In the genomic region with DNA sequence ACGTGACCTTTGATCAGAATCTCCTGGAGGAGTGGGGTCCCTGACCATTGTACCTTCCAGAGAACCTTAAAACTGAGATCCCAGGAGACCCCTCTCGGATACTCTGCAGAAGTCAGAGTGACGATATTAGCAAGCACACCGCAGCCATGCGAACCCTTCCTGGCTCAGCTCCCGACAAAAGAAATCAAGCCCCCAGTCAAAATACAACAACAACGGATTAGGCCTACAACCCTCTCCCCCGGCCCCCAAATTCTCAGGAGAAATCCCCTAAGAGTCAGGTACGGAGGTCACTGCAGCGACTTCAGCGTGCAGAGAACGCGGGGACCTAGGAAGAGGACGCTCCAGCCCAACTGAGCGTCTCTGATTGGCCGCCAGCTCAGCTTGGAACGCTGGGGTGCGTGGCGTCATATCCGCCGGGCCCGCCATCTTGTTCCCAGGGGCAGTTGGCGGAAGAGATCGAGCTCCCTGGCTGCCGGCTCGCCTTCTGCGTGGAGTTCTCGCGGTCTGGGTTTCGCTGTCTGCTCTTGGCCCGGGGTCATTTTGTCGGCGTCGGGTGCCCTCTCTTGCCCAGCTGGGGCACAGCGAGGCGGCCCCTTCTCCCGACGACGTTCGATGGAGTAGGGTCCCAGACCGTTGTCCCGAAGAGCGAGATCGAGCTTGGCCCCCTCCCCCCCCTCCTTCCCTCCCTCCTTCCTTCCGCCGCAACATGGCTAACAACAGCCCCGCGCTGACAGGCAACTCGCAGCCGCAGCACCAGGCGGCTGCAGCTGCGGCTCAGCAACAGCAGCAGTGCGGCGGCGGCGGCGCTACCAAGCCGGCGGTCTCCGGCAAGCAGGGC, we compare ENCODE assay signal across 1 cellular context.
A peak's percentile ranks its signal among the peaks of the same experiment; 100 is the strongest.
TF ChIP-seq lines count a peak whose summit lies in the region.

PRPF38B (plus strand) TSS at position 425 of the 838 bp plus-strand sequence; CDS start at position 707, 282 bp downstream.

TF ChIP-seq in K562, 482 proteins besides CTCF, POLR2A, EP300 and RAD21 (continued from another document and continues in another):
- TF ChIP-seq, protein P1, sequence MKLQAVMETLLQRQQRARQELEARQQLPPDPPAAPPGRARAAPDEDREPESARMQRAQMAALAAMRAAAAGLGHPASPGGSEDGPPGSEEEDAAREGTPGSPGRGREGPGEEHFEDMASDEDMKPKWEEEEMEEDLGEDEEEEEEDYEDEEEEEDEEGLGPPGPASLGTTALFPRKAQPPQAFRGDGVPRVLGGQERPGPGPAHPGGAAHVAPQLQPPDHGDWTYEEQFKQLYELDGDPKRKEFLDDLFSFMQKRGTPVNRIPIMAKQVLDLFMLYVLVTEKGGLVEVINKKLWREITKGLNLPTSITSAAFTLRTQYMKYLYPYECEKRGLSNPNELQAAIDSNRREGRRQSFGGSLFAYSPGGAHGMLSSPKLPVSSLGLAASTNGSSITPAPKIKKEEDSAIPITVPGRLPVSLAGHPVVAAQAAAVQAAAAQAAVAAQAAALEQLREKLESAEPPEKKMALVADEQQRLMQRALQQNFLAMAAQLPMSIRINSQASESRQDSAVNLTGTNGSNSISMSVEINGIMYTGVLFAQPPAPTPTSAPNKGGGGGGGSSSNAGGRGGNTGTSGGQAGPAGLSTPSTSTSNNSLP (IDR thresholded peaks at IDR 0.05; ENCODE audit: borderline replicate concordance, low read depth, low read length), result no peak
- TF ChIP-seq TCF7L2 (IDR thresholded peaks at IDR 0.05; ENCODE audit: low read depth, low read length) (0 out of 2 replicates have a peak, but pooled peaks have one; percentile 12), ZNF121 (CRISPR knock-in tag; conservative IDR thresholded peaks at IDR 0.05) (no peak), GABPB2 (CRISPR knock-in tag; conservative IDR thresholded peaks at IDR 0.05) (no peak), ESRRB (CRISPR knock-in tag; IDR thresholded peaks at IDR 0.05; ENCODE audit: borderline replicate concordance) (no peak), ZFP30 (CRISPR knock-in tag; IDR thresholded peaks at IDR 0.05; ENCODE audit: borderline replicate concordance) (no peak), SRSF9 (IDR thresholded peaks at IDR 0.05; ENCODE audit: borderline replicate concordance, low read depth, low read length) (no peak), ETV5 (CRISPR knock-in tag; IDR thresholded peaks at IDR 0.05; ENCODE audit: low read depth) (peak; percentile 94), CBFA2T3 (IDR thresholded peaks at IDR 0.05) (no peak), BMI1 (IDR thresholded peaks at IDR 0.05; ENCODE audit: low read length) (no peak), ARID1B (IDR thresholded peaks at IDR 0.05) (no peak; the same call in 1 of the 2 replicates), TBL1XR1 (IDR thresholded peaks at IDR 0.05; ENCODE audit: low read length in 2 of 2) (peak in 1 of 2 experiments; percentile 18; a peak in 1 of 4 replicates), TCF15 (CRISPR knock-in tag; IDR thresholded peaks at IDR 0.05) (no peak), ZNF76 (CRISPR knock-in tag; IDR thresholded peaks at IDR 0.05; ENCODE audit: borderline replicate concordance) (no peak), ETV1 (tag; conservative IDR thresholded peaks at IDR 0.05; ENCODE audit: low read depth) (peak; percentile 90), ZNF445 (CRISPR knock-in tag; IDR thresholded peaks at IDR 0.05; ENCODE audit: low read depth) (no peak), HDAC3 (IDR thresholded peaks at IDR 0.05; ENCODE audit: borderline replicate concordance, partially characterized antibody) (no peak), ZBTB1 (CRISPR knock-in tag; IDR thresholded peaks at IDR 0.05; ENCODE audit: borderline replicate concordance, low read depth) (peak; percentile 52; the same call in 1 of the 2 replicates), RFX5 (IDR thresholded peaks at IDR 0.05; ENCODE audit: low read depth, low read length) (no peak), TCF3 (CRISPR knock-in tag; IDR thresholded peaks at IDR 0.05) (peak; percentile 30; the same call in 1 of the 2 replicates), MYBL2 (IDR thresholded peaks at IDR 0.05; ENCODE audit: low read depth) (no peak; the same call in 1 of the 2 replicates), MYBL2 (CRISPR knock-in tag; IDR thresholded peaks at IDR 0.05; ENCODE audit: borderline replicate concordance) (no peak), ZFP1 (CRISPR knock-in tag; IDR thresholded peaks at IDR 0.05) (no peak), CHAMP1 (IDR thresholded peaks at IDR 0.05) (peak; percentile 75), KLF1 (tag; IDR thresholded peaks at IDR 0.05) (peak; percentile 52; the same call in 1 of the 2 replicates), NFRKB (IDR thresholded peaks at IDR 0.05; ENCODE audit: low read depth) (peak; percentile 98), ZNF184 (CRISPR knock-in tag; IDR thresholded peaks at IDR 0.05) (no peak), EZH2 (IDR thresholded peaks at IDR 0.05; ENCODE audit: borderline replicate concordance, low read depth, low read length) (no peak), NR2C1 (IDR thresholded peaks at IDR 0.05) (peak; percentile 80), NR2C1 (tag; IDR thresholded peaks at IDR 0.05) (no peak; the same call in none of the 2 replicates), SLC30A9 (CRISPR knock-in tag; IDR thresholded peaks at IDR 0.05) (no peak), ZNF398 (CRISPR knock-in tag; IDR thresholded peaks at IDR 0.05) (no peak), THAP7 (CRISPR knock-in tag; IDR thresholded peaks at IDR 0.05) (no peak), SRSF1 (IDR thresholded peaks at IDR 0.05; ENCODE audit: low read depth, low read length) (0 out of 2 replicates have a peak, but pooled peaks have one; percentile 76), ZNF695 (CRISPR knock-in tag; IDR thresholded peaks at IDR 0.05) (no peak), THRAP3 (IDR thresholded peaks at IDR 0.05; ENCODE audit: borderline replicate concordance) (no peak), TCFL5 (CRISPR knock-in tag; conservative IDR thresholded peaks at IDR 0.05) (no peak), ZBTB34 (CRISPR knock-in tag; IDR thresholded peaks at IDR 0.05) (no peak), MAFG (tag; conservative IDR thresholded peaks at IDR 0.05) (no peak), PML (IDR thresholded peaks at IDR 0.05; ENCODE audit: low read length) (peak; percentile 95), ZC3H8 (IDR thresholded peaks at IDR 0.05) (no peak), MTA3 (IDR thresholded peaks at IDR 0.05; ENCODE audit: borderline replicate concordance) (no peak; the same call in 1 of the 2 replicates), RBM22 (IDR thresholded peaks at IDR 0.05; ENCODE audit: low read depth, low read length, poor library complexity, severe bottlenecking) (peak; percentile 77), CREB3L1 (IDR thresholded peaks at IDR 0.05; ENCODE audit: borderline replicate concordance, low read depth) (peak; percentile 89), ZFP36 (IDR thresholded peaks at IDR 0.05; ENCODE audit: low read depth, low read length, partially characterized antibody) (no peak)
- TF ChIP-seq, protein P2, sequence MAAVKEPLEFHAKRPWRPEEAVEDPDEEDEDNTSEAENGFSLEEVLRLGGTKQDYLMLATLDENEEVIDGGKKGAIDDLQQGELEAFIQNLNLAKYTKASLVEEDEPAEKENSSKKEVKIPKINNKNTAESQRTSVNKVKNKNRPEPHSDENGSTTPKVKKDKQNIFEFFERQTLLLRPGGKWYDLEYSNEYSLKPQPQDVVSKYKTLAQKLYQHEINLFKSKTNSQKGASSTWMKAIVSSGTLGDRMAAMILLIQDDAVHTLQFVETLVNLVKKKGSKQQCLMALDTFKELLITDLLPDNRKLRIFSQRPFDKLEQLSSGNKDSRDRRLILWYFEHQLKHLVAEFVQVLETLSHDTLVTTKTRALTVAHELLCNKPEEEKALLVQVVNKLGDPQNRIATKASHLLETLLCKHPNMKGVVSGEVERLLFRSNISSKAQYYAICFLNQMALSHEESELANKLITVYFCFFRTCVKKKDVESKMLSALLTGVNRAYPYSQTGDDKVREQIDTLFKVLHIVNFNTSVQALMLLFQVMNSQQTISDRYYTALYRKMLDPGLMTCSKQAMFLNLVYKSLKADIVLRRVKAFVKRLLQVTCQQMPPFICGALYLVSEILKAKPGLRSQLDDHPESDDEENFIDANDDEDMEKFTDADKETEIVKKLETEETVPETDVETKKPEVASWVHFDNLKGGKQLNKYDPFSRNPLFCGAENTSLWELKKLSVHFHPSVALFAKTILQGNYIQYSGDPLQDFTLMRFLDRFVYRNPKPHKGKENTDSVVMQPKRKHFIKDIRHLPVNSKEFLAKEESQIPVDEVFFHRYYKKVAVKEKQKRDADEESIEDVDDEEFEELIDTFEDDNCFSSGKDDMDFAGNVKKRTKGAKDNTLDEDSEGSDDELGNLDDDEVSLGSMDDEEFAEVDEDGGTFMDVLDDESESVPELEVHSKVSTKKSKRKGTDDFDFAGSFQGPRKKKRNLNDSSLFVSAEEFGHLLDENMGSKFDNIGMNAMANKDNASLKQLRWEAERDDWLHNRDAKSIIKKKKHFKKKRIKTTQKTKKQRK (IDR thresholded peaks at IDR 0.05; ENCODE audit: borderline replicate concordance, low read depth, low read length), result no peak
- TF ChIP-seq, protein P3, sequence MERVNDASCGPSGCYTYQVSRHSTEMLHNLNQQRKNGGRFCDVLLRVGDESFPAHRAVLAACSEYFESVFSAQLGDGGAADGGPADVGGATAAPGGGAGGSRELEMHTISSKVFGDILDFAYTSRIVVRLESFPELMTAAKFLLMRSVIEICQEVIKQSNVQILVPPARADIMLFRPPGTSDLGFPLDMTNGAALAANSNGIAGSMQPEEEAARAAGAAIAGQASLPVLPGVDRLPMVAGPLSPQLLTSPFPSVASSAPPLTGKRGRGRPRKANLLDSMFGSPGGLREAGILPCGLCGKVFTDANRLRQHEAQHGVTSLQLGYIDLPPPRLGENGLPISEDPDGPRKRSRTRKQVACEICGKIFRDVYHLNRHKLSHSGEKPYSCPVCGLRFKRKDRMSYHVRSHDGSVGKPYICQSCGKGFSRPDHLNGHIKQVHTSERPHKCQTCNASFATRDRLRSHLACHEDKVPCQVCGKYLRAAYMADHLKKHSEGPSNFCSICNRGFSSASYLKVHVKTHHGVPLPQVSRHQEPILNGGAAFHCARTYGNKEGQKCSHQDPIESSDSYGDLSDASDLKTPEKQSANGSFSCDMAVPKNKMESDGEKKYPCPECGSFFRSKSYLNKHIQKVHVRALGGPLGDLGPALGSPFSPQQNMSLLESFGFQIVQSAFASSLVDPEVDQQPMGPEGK (CRISPR knock-in tag; IDR thresholded peaks at IDR 0.05; ENCODE audit: borderline replicate concordance), result no peak
